ENCODE assay signal across 24 cellular contexts in the genomic region with DNA sequence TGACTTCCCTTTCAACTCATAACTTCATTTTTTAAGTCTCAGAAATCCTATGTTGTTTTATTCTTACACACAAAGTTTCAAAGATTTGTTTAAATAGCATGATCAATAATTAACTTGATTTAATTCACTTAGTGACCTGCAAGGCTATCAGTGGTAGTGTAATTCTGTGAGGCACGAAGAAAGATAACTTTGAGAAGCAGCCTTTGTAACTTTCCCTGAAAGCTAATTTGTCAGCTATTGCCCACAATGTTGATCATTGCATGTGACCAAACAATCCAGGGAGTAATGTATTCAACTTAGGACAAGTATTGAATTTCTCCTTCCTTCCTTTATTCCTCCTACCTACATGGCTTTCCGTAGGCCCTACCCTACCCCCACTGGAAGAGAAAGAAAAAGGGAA.
"Had no signal": no experiment of that assay in that cellular context is flagged by ENCODE, and none has a peak within 500 bp of the region (broad histone marks: within the 10 kb centered on the region; RNA-seq: fewer than 3 reads in every experiment).

No MANE protein-coding gene starts in this region.

- H3K27me3 ChIP-seq: ascending aorta had no signal

- H3K9me3 Mint-ChIP-seq: activated B cell treated with CpG ODN at 0.5 μM for 24 hours; activated CD4-positive, alpha-beta T cell treated with anti-CD3 and anti-CD28 coated beads, Interleukin-2, amount 10 ng/mL, durations not matched to agents 24 days and 14 days; activated naive CD4-positive, alpha-beta T cell treated with anti-CD3 and anti-CD28 coated beads, Interleukin-2, amount 50 U/mL, for 24 hours; activated T-cell treated with anti-CD3 and anti-CD28 coated beads, Interleukin-2, amount 50 U/mL, for 24 hours; activated T-helper 1 cell treated with anti-CD3 and anti-CD28 coated beads, Interleukin-12 subunit alpha, Interleukin-12 subunit beta, Interleukin-2, Interleukin-4 antibody, amounts not matched to agents 30 ng/mL and 10 ng/mL and 1 ng/mL, durations not matched to agents 14 hours and 24 hours and 36 hours; brain had no signal

- DNase-seq: activated B cell treated with CpG ODN at 0.5 μM for 24 hours; activated CD4-positive, alpha-beta T cell treated with anti-CD3 and anti-CD28 coated beads for 1 hour; activated CD4-positive, alpha-beta T cell treated with anti-CD3 and anti-CD28 coated beads, Interleukin-2, amount 10 ng/mL, durations not matched to agents 24 days and 14 days; activated CD4-positive, alpha-beta T cell treated with anti-CD3 and anti-CD28 coated beads, Interleukin-2, amount 50 U/mL, for 48 hours; activated CD8-positive, alpha-beta memory T cell treated with anti-CD3 and anti-CD28 coated beads, Interleukin-2, amount 10 ng/mL, durations not matched to agents 7 days and 5 days; activated effector memory CD4-positive, alpha-beta T cell treated with Interleukin-2 at 50 U/mL for 16 hours; activated naive CD4-positive, alpha-beta T cell; activated T-cell treated with anti-CD3 and anti-CD28 coated beads, Interleukin-2, amount 50 U/mL, for 24 hours; NCI-H1092; NCI-H1417; NCI-H1930; NCI-H2171; NCI-H226; NCI-H526; NCI-H82; SIG-M5; T-helper 17 cell; T-helper 9 cell had no signal

- H3K36me3 ChIP-seq: ascending aorta had no signal

- H3K9ac ChIP-seq: KMS-11 had no signal

- H3K4me1 ChIP-seq: ascending aorta had no signal

- H3K36me3 Mint-ChIP-seq: activated CD8-positive, alpha-beta memory T cell treated with anti-CD3 and anti-CD28 coated beads, Interleukin-2, amount 10 ng/mL, durations not matched to agents 7 days and 5 days; activated naive CD4-positive, alpha-beta T cell treated with anti-CD3 and anti-CD28 coated beads, Interleukin-2, amount 50 U/mL, for 24 hours; brain had no signal

- H3K4me3 ChIP-seq: ascending aorta had no signal

- H3K27ac ChIP-seq: ascending aorta, KMS-11 had no signal

- H3K27me3 Mint-ChIP-seq: activated B cell treated with CpG ODN at 0.5 μM for 24 hours; activated CD4-positive, alpha-beta T cell treated with anti-CD3 and anti-CD28 coated beads, Interleukin-2, amount 10 ng/mL, durations not matched to agents 24 days and 14 days; activated CD8-positive, alpha-beta memory T cell treated with anti-CD3 and anti-CD28 coated beads, Interleukin-2, amount 10 ng/mL, durations not matched to agents 7 days and 5 days; activated naive CD4-positive, alpha-beta T cell treated with anti-CD3 and anti-CD28 coated beads, Interleukin-2, amount 50 U/mL, for 24 hours; activated T-cell treated with anti-CD3 and anti-CD28 coated beads, Interleukin-2, amount 50 U/mL, for 24 hours; brain; T-helper 17 cell had no signal

- H3K4me3 Mint-ChIP-seq: activated B cell treated with CpG ODN at 0.5 μM for 24 hours; activated CD4-positive, alpha-beta T cell treated with anti-CD3 and anti-CD28 coated beads, Interleukin-2, amount 10 ng/mL, durations not matched to agents 24 days and 14 days; activated CD8-positive, alpha-beta memory T cell treated with anti-CD3 and anti-CD28 coated beads, Interleukin-2, amount 10 ng/mL, durations not matched to agents 7 days and 5 days; activated naive CD4-positive, alpha-beta T cell treated with anti-CD3 and anti-CD28 coated beads, Interleukin-2, amount 50 U/mL, for 24 hours; activated T-cell treated with anti-CD3 and anti-CD28 coated beads, Interleukin-2, amount 50 U/mL, for 24 hours; activated T-helper 1 cell treated with anti-CD3 and anti-CD28 coated beads, Interleukin-12 subunit alpha, Interleukin-12 subunit beta, Interleukin-2, Interleukin-4 antibody, amounts not matched to agents 30 ng/mL and 10 ng/mL and 1 ng/mL, durations not matched to agents 14 hours and 24 hours and 36 hours; brain; T-helper 17 cell had no signal

- H3K9me3 ChIP-seq: ascending aorta had no signal

- H3K4me1 Mint-ChIP-seq: activated B cell treated with CpG ODN at 0.5 μM for 24 hours; activated CD4-positive, alpha-beta T cell treated with anti-CD3 and anti-CD28 coated beads, Interleukin-2, amount 10 ng/mL, durations not matched to agents 24 days and 14 days; activated CD8-positive, alpha-beta memory T cell treated with anti-CD3 and anti-CD28 coated beads, Interleukin-2, amount 10 ng/mL, durations not matched to agents 7 days and 5 days; activated naive CD4-positive, alpha-beta T cell treated with anti-CD3 and anti-CD28 coated beads, Interleukin-2, amount 50 U/mL, for 24 hours; brain; T-helper 17 cell had no signal

- FAIRE-seq: TTC549 had no signal

- H3K27ac Mint-ChIP-seq: activated B cell treated with CpG ODN at 0.5 μM for 24 hours; activated CD4-positive, alpha-beta T cell treated with anti-CD3 and anti-CD28 coated beads, Interleukin-2, amount 10 ng/mL, durations not matched to agents 24 days and 14 days; activated CD8-positive, alpha-beta memory T cell treated with anti-CD3 and anti-CD28 coated beads, Interleukin-2, amount 10 ng/mL, durations not matched to agents 7 days and 5 days; activated naive CD4-positive, alpha-beta T cell treated with anti-CD3 and anti-CD28 coated beads, Interleukin-2, amount 50 U/mL, for 24 hours; activated T-cell treated with anti-CD3 and anti-CD28 coated beads, Interleukin-2, amount 50 U/mL, for 24 hours; activated T-helper 1 cell treated with anti-CD3 and anti-CD28 coated beads, Interleukin-12 subunit alpha, Interleukin-12 subunit beta, Interleukin-2, Interleukin-4 antibody, amounts not matched to agents 30 ng/mL and 10 ng/mL and 1 ng/mL, durations not matched to agents 14 hours and 24 hours and 36 hours; brain; T-helper 17 cell had no signal
